9 cellular contexts compared by ENCODE assay signal in the genomic region with DNA sequence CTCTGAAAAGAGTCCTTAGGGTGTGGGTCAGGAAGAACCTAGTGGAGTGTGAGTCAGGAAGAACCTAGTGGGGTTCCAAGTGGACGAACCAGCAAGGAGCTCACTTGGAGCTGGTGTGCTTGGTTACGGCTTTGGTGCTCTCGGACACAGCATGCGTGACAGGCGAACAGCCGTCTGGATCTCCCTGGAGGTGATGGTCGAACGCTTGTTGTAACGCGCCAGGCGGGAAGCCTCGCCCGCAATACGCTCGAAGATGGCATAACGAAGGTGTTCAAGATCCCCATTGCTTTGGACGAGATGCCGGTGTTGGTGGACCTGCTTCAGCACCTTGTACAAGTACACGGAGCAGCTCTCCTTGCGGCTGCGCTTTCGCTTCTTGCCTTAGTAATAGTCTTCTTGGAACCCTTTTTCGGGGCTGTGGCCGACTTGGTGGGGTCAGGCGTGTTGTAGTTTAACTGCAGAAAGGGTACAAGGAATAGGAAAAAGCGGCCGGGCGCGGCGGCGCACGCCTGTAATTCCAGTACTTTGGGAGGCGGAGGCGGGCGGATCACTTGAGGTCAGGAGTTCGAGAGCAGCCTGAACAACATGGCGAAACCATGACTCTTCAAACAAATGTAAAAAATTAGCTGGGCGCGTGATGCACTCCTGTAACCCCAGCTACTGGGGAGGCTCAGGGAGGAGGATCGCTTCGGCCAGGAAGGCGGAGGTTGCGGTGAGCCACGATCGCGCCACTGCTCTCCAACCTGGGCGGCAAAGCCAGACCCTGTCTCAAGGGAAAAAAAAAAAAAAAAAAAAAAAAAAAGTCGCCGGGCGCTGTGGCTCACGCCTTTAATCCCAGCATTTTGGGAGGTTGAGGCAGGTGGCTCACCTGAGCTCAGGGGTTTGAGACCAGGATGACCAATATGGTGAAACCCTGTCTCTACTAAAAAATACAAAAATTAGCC. TPM values are rescaled to one million over a fixed set of nuclear protein-coding genes. Genes with fewer than 3 reads are reported as not detected.
DNase-seq lines count a peak whose midpoint lies in the region; ATAC-seq and TF ChIP-seq lines count a peak whose summit lies in the region.
"Had no signal": no experiment of that assay in that cellular context is flagged by ENCODE, and none has a peak within 500 bp of the region (broad histone marks: within the 10 kb centered on the region; RNA-seq: fewer than 3 reads in every experiment).

No MANE protein-coding gene starts in this region.

- peak overlapping the region; percentile 79 for H2AFZ ChIP-seq in PC-9
- no peak overlapping the region for H2AFZ ChIP-seq in neural cell (ENCODE audit: low read depth, low read length)

- H3K4me1 ChIP-seq in PC-9 (replicated peaks; ENCODE audit: insufficient read depth) = no peaks in the 10 kb centered on the region

- H3K4me3 ChIP-seq in PC-9 (peak overlapping the region; percentile 55; the same call in 1 of the 2 replicates), neural cell (ENCODE audit: low read length) (peak overlapping the region; percentile 81)

- H3K79me2 ChIP-seq in PC-9 (ENCODE audit: low read depth) (no peaks in the 10 kb centered on the region), neural cell (replicated peaks; ENCODE audit: insufficient read depth, low read length) (no peaks in the 10 kb centered on the region)

- H3F3A ChIP-seq in PC-9 (ENCODE audit: insufficient read depth, low read depth) = peaks cover 10% of the 10 kb centered on the region
- peaks cover 10% of the 10 kb centered on the region for H3F3A ChIP-seq in neural cell (ENCODE audit: insufficient read depth, low read length, poor library complexity, severe bottlenecking)

- DNase-seq in EL (peak; percentile 31), PC-9 (no peak), dermis blood vessel endothelial cell (peak; percentile 23), mesenteric fat pad (ENCODE audit: low spot score) (no peak), DMS79 treated with DMSO at 0.1 percent for 48 hours (lab: John Stamatoyannopoulos, UW) (no peak), NCI-H1436 (lab: John Stamatoyannopoulos, UW) (no peak)

- no peaks in the 10 kb centered on the region for H3K36me3 ChIP-seq in PC-9 (ENCODE audit: low read depth)
- no peaks in the 10 kb centered on the region for H3K36me3 ChIP-seq in neural cell (ENCODE audit: insufficient read depth, low read length)

- CTCF ChIA-PET in PC-9 (lab: Charles Lee) = interaction anchor here (0.7 kb wide), 1 partner anchor 29 kb away, joined by 3 read pairs; a partner anchor contains a TSS

- intact Hi-C loops in PC-9 (cut with micrococcal nuclease; ENCODE audit: unreplicated experiment) = loop anchor here (2.0 kb wide), 1 partner anchor 25 kb away; a partner anchor contains a TSS

- POLR2A ChIA-PET in PC-9 (lab: Charles Lee; ENCODE audit: unreplicated experiment) = interaction anchor here (0.6 to 2.3 kb wide), 11 partner anchors 25 to 1551 kb away, joined by 3 to 32 read pairs (median 5); a partner anchor contains a TSS

- peak overlapping the region; percentile 62 for H3K4me2 ChIP-seq in PC-9
- no peak overlapping the region for H3K4me2 ChIP-seq in neural cell (ENCODE audit: low read length)

- no peak overlapping the region for H3K9ac ChIP-seq in neural cell (ENCODE audit: low read length)

- no peak for TF ChIP-seq EP300 in neural cell (conservative IDR thresholded peaks at IDR 0.05; ENCODE audit: poor library complexity, severe bottlenecking)

- H3K9me2 ChIP-seq in PC-9 (ENCODE audit: insufficient read depth) (no peaks in the 10 kb centered on the region; the same call in 1 of the 2 replicates), neural cell (ENCODE audit: insufficient read depth, low read length) (no peaks in the 10 kb centered on the region)

- H3K9me3 ChIP-seq in PC-9 (ENCODE audit: insufficient read depth, low read depth) (no peaks in the 10 kb centered on the region), neural cell (ENCODE audit: low read length) (no peaks in the 10 kb centered on the region)

- H3K27me3 ChIP-seq in PC-9 (ENCODE audit: insufficient read depth, low read depth) = no peaks in the 10 kb centered on the region
- H3K27me3 ChIP-seq in neural cell (ENCODE audit: insufficient read depth, low read depth, low read length) = peaks cover 23% of the 10 kb centered on the region

- TF ChIP-seq RAD21 in neural cell (conservative IDR thresholded peaks at IDR 0.05) = no peak

- H4K20me1 ChIP-seq in PC-9 (ENCODE audit: insufficient read depth) = no peaks in the 10 kb centered on the region
- H4K20me1 ChIP-seq in neural cell (ENCODE audit: insufficient read depth) = no peaks in the 10 kb centered on the region

- BruUV-seq in PC-9 (replicated peaks; lab: Mats Ljungman, UMichigan) = TSS peak; percentile 3

- TF ChIP-seq CTCF in PC-9 (conservative IDR thresholded peaks at IDR 0.05) (no peak), neural cell (IDR thresholded peaks at IDR 0.05; ENCODE audit: poor library complexity, severe bottlenecking) (no peak)

- H3K27ac ChIP-seq in PC-9 (0 out of 2 replicates have a peak overlapping the region, but pooled peaks have one; percentile 34), neural cell (ENCODE audit: low read length) (peak overlapping the region; percentile 31)

- ATAC-seq in HG02884 (IDR thresholded peaks at IDR 0.05; ENCODE audit: unreplicated experiment) = no peak

TF ChIP-seq in neural cell, 6 proteins besides CTCF, POLR2A, EP300 and RAD21:
- TF ChIP-seq, protein P1, sequence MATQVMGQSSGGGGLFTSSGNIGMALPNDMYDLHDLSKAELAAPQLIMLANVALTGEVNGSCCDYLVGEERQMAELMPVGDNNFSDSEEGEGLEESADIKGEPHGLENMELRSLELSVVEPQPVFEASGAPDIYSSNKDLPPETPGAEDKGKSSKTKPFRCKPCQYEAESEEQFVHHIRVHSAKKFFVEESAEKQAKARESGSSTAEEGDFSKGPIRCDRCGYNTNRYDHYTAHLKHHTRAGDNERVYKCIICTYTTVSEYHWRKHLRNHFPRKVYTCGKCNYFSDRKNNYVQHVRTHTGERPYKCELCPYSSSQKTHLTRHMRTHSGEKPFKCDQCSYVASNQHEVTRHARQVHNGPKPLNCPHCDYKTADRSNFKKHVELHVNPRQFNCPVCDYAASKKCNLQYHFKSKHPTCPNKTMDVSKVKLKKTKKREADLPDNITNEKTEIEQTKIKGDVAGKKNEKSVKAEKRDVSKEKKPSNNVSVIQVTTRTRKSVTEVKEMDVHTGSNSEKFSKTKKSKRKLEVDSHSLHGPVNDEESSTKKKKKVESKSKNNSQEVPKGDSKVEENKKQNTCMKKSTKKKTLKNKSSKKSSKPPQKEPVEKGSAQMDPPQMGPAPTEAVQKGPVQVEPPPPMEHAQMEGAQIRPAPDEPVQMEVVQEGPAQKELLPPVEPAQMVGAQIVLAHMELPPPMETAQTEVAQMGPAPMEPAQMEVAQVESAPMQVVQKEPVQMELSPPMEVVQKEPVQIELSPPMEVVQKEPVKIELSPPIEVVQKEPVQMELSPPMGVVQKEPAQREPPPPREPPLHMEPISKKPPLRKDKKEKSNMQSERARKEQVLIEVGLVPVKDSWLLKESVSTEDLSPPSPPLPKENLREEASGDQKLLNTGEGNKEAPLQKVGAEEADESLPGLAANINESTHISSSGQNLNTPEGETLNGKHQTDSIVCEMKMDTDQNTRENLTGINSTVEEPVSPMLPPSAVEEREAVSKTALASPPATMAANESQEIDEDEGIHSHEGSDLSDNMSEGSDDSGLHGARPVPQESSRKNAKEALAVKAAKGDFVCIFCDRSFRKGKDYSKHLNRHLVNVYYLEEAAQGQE (IDR thresholded peaks at IDR 0.05; ENCODE audit: borderline replicate concordance) = no peak
- TF ChIP-seq EZH2 (IDR thresholded peaks at IDR 0.05; ENCODE audit: borderline replicate concordance, insufficient read depth, low read length, poor library complexity, severe bottlenecking) = no peak
- TF ChIP-seq POLR2AphosphoS5 (IDR thresholded peaks at IDR 0.05) = no peak
- no peak for TF ChIP-seq SMC3 (conservative IDR thresholded peaks at IDR 0.05; ENCODE audit: poor library complexity)
- TF ChIP-seq TAF1 (IDR thresholded peaks at IDR 0.05; ENCODE audit: low read depth) = no peak
- TF ChIP-seq MXI1 (conservative IDR thresholded peaks at IDR 0.05; ENCODE audit: poor library complexity, severe bottlenecking) = no peak

RNA-seq across cellular contexts. Expression of a gene that starts 48.0 kb away (rescaled TPM):
- total RNA-seq in PC-9 (2021) = not detected in 2 replicates
- not detected in 2 replicates for total RNA-seq in dermis blood vessel endothelial cell
- not detected in 2 replicates for polyA plus RNA-seq in neural cell
- not detected in 2 replicates for polyA minus RNA-seq in neural cell
- total RNA-seq in mesenteric fat pad = not detected
- total RNA-seq: RPMI7951 had no signal

Comparison
In these comparisons a context has a peak if more than half of its experiments do, and no peak if none do; other contexts are left out.
1. DNase-seq: peak in EL (single experiment) and dermis blood vessel endothelial cell (single experiment); none in PC-9 (0 of 2), mesenteric fat pad (single experiment), DMS79 treated with DMSO at 0.1 percent for 48 hours (single experiment) and NCI-H1436 (single experiment).